In the genomic region with DNA sequence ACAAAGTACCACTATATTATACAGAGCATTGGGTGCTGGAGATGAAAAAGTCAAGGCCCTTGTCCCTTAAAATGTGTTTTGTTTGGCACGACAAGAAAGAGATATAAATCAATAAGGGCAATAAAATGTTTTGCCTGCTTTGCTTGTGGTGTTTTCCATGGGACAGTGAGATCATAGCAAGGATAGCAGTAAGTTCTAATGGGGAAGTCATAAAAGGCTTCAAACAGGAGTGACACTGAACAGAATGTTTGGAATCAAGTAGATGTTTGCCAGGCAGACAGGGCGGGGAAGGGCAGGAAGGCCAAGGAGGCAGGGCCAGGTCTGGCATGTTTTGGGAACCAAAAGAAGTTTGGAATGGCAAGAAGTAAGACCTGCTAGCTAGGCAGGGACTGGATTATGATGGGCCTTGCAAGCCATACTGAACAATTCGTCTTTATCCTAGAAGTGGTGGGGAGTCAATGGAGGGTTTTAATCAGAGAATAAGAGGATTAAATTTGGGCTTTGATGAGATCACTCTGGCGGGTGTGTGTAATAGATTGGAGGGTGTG, we compare ENCODE assay signal across 17 cellular contexts. TPM values are rescaled to one million over a fixed set of nuclear protein-coding genes. Genes with fewer than 3 reads are reported as not detected.
DNase-seq lines count a peak whose midpoint lies in the region; TF ChIP-seq lines count a peak whose summit lies in the region.
"Had no signal": no experiment of that assay in that cellular context is flagged by ENCODE, and none has a peak within 500 bp of the region (broad histone marks: within the 10 kb centered on the region; RNA-seq: fewer than 3 reads in every experiment).

No MANE protein-coding gene starts in this region.

- peak overlapping the region; percentile 52 for H3K27ac Mint-ChIP-seq in chondrocyte (ENCODE audit: unreplicated experiment)
- no peak overlapping the region for H3K27ac Mint-ChIP-seq in neural progenitor cell
- no peak overlapping the region for H3K27ac Mint-ChIP-seq in endothelial cell (ENCODE audit: unreplicated experiment)

- H3K27ac ChIP-seq in neural progenitor cell = peak overlapping the region; percentile 41
- H3K27ac ChIP-seq: epithelial cell of prostate, hepatocyte, lower lobe of right lung, neutrophil had no signal

- peaks cover 37% of the 10 kb centered on the region for H3K4me1 ChIP-seq in neural progenitor cell
- H3K4me1 ChIP-seq: lower lobe of right lung had no signal

- no peaks in the 10 kb centered on the region for H3K27me3 Mint-ChIP-seq in chondrocyte (ENCODE audit: low read depth)
- no peaks in the 10 kb centered on the region for H3K27me3 Mint-ChIP-seq in neural progenitor cell (ENCODE audit: insufficient read depth, low read depth)
- no peaks in the 10 kb centered on the region for H3K27me3 Mint-ChIP-seq in endothelial cell (ENCODE audit: unreplicated experiment)

- peaks cover 12% of the 10 kb centered on the region for H3K36me3 ChIP-seq in neural progenitor cell
- H3K36me3 ChIP-seq: lower lobe of right lung, neutrophil had no signal

- H3K36me3 Mint-ChIP-seq in chondrocyte (ENCODE audit: low read depth) = peaks cover 7% of the 10 kb centered on the region
- peaks cover 19% of the 10 kb centered on the region for H3K36me3 Mint-ChIP-seq in neural progenitor cell
- peaks cover 22% of the 10 kb centered on the region for H3K36me3 Mint-ChIP-seq in endothelial cell (ENCODE audit: low read depth, unreplicated experiment)

- H4K20me1 ChIP-seq in neural progenitor cell (ENCODE audit: low read depth) = peaks cover 47% of the 10 kb centered on the region

- no peak overlapping the region for H3K9ac ChIP-seq in neural progenitor cell

- no peak overlapping the region for H3K4me3 Mint-ChIP-seq in chondrocyte (ENCODE audit: unreplicated experiment)
- H3K4me3 Mint-ChIP-seq in neural progenitor cell = no peak overlapping the region
- no peak overlapping the region for H3K4me3 Mint-ChIP-seq in endothelial cell (ENCODE audit: unreplicated experiment)

- H3K79me2 ChIP-seq in neural progenitor cell (ENCODE audit: low read depth) = peaks cover 100% of the 10 kb centered on the region

- peak overlapping the region; percentile 36 for H3K4me2 ChIP-seq in neural progenitor cell
- H3K4me2 ChIP-seq: hepatocyte had no signal

- peak; percentile 20 for DNase-seq in AG08395 (ENCODE audit: low spot score)
- peak; percentile 17 for DNase-seq in HuH-7 (ENCODE audit: low spot score)
- no peak for DNase-seq in chondrocyte (ENCODE audit: low spot score)
- peak; percentile 14 for DNase-seq in neural progenitor cell (ENCODE audit: low spot score)
- no peak for DNase-seq in NCI-H1105 (lab: John Stamatoyannopoulos, UW)
- DNase-seq in endothelial cell (ENCODE audit: low spot score) = no peak
- no peak for DNase-seq in activated T-cell treated with anti-CD3 and anti-CD28 coated beads, Interleukin-2, amount 50 U/mL, for 1 hour
- DNase-seq in DMS114 treated with DMSO at 0.1 percent for 48 hours (lab: John Stamatoyannopoulos, UW; ENCODE audit: unreplicated experiment) = no peak
- DNase-seq: activated naive CD4-positive, alpha-beta T cell treated with anti-CD3 and anti-CD28 coated beads, Interleukin-2, amount 50 U/mL, for 16 hours; DND-41; Karpas-422; lower lobe of right lung; NCI-H2081 treated with DMSO at 0.1 percent for 48 hours had no signal

- no peaks in the 10 kb centered on the region for H3K9me3 Mint-ChIP-seq in chondrocyte (ENCODE audit: low read depth)
- peaks cover 4% of the 10 kb centered on the region for H3K9me3 Mint-ChIP-seq in neural progenitor cell
- no peaks in the 10 kb centered on the region for H3K9me3 Mint-ChIP-seq in endothelial cell (ENCODE audit: unreplicated experiment)

- H2AFZ ChIP-seq in neural progenitor cell (replicated peaks) = no peak overlapping the region
- H2AFZ ChIP-seq: hepatocyte had no signal

- no peaks in the 10 kb centered on the region for H3K9me3 ChIP-seq in neural progenitor cell (ENCODE audit: low read depth)
- H3K9me3 ChIP-seq: lower lobe of right lung, neutrophil had no signal

- H3F3A ChIP-seq in neural progenitor cell (ENCODE audit: low read depth) = peaks cover 27% of the 10 kb centered on the region

- TF ChIP-seq CTCF in chondrocyte (IDR thresholded peaks at IDR 0.05) (no peak), neural progenitor cell (IDR thresholded peaks at IDR 0.05) (no peak), endothelial cell (IDR thresholded peaks at IDR 0.05; ENCODE audit: unreplicated experiment) (no peak)

- no peaks in the 10 kb centered on the region for H3K27me3 ChIP-seq in neural progenitor cell
- H3K27me3 ChIP-seq: hepatocyte had no signal

- H3K4me1 Mint-ChIP-seq in chondrocyte (ENCODE audit: low read depth) (peaks cover 46% of the 10 kb centered on the region), neural progenitor cell (peaks cover 5% of the 10 kb centered on the region), endothelial cell (ENCODE audit: unreplicated experiment) (peaks cover 23% of the 10 kb centered on the region)

- H3K4me3 ChIP-seq in neural progenitor cell = no peak overlapping the region
- H3K4me3 ChIP-seq: GM12878, hepatocyte, lower lobe of right lung had no signal

RNA-seq across cellular contexts. Expression of a gene that starts 16.4 kb away (rescaled TPM):
- total RNA-seq in chondrocyte (25.0 to 26.2 TPM (median 25.1 TPM) in 3 replicates), neural progenitor cell (ENCODE audit: low replicate concordance) (27.7 and 43.8 TPM in 2 replicates), endothelial cell (ENCODE audit: unreplicated experiment) (26.1 TPM)

Comparison
In these comparisons a context has a peak if more than half of its experiments do, and no peak if none do; other contexts are left out.
1. DNase-seq: peak in AG08395 (single experiment), HuH-7 (single experiment) and neural progenitor cell (single experiment); none in chondrocyte (single experiment), NCI-H1105 (single experiment), endothelial cell (single experiment), activated T-cell treated with anti-CD3 and anti-CD28 coated beads, Interleukin-2, amount 50 U/mL, for 1 hour (single experiment) and DMS114 treated with DMSO at 0.1 percent for 48 hours (single experiment).